In the genomic region with DNA sequence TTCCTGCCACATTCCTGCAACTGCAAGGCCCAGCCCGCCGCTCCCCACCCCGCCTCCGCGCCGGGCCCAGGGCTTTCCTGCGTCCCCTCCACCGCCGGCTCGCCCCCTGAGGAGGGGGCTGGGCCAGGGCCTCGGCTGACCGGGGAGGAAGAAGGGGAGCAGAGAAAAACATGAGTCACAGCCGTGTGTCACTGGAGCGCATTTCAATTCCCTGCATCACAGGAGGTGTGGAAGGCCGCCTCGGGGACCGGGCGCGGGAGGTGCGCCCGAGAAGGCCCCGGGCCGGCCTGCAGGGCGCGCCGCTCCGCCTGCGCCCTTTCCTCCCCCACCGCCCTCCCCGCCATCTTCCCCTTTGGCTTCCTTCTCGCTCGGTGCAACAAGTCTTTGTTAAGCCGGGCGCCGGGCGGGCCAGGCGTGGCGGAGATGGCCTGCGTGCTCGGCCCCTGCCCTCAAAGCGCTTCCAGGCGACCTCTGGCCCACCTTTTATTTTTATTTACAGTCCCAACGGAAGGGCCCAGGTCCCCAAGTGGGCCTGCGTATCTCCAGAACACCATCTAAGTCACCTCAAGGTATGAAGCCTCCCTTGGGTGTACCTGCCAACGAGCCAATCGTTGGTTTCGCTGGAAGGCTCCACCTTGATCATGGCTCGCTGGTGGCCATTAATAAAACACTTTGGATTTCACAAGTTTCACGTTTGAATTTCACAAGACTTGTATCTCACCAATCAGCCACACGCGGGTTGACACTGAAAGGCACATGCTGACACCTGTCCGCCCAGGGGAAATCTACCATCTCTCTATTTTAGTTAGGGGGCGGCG, we compare ENCODE assay signal across 8 cellular contexts. TPM values are rescaled to one million over a fixed set of nuclear protein-coding genes. Genes with fewer than 3 reads are reported as not detected.
DNase-seq lines count a peak whose midpoint lies in the region; ATAC-seq and TF ChIP-seq lines count a peak whose summit lies in the region.

No MANE protein-coding gene starts in this region.

- peaks cover 44% of the 10 kb centered on the region for H3F3A ChIP-seq in GM23338 (replicated peaks; ENCODE audit: low read depth)

- intact Hi-C loops in Caco-2 (cut with micrococcal nuclease; ENCODE audit: unreplicated experiment) = no loop called here
- intact Hi-C loops in heart right ventricle (cut with DNase I) = loop anchor here in 3 of 10 donors (1.0 to 5.0 kb wide), 2 partner anchors 12 to 39 kb away; no protein-coding TSS in a partner anchor

- H3K4me3 Mint-ChIP-seq in Caco-2 (ENCODE audit: unreplicated experiment) (peak overlapping the region; percentile 71), GM23338 (peak overlapping the region; percentile 93)
- H3K4me3 Mint-ChIP-seq in activated naive CD8-positive, alpha-beta T cell = peak overlapping the region; percentile 92

- 28 to 37% methylated on average over 49 to 54 of the region's 54 CpGs for WGBS in heart right ventricle, 2 donors

- H3K27me3 Mint-ChIP-seq in Caco-2 (ENCODE audit: insufficient read depth, unreplicated experiment) (no peaks in the 10 kb centered on the region), GM23338 (ENCODE audit: insufficient read depth, low read depth, poor library complexity) (peaks cover 31% of the 10 kb centered on the region)
- no peaks in the 10 kb centered on the region for H3K27me3 Mint-ChIP-seq in activated naive CD8-positive, alpha-beta T cell

- H3K9me3 Mint-ChIP-seq in Caco-2 (ENCODE audit: unreplicated experiment) = no peaks in the 10 kb centered on the region
- H3K9me3 Mint-ChIP-seq in GM23338 = peaks cover 7% of the 10 kb centered on the region; the same call in 2 of the 3 replicates
- H3K9me3 Mint-ChIP-seq in activated naive CD8-positive, alpha-beta T cell (ENCODE audit: low read depth) = no peaks in the 10 kb centered on the region

- no peaks in the 10 kb centered on the region for H3K36me3 ChIP-seq in Caco-2 (ENCODE audit: control insufficient read depth, insufficient read depth, low read length)
- H3K36me3 ChIP-seq in GM23338 (ENCODE audit: insufficient read depth) = peaks cover 20% of the 10 kb centered on the region
- peaks cover 0 to 1% (median 0%) of the 10 kb centered on the region in 9 donors for H3K36me3 ChIP-seq in heart right ventricle

- BruUV-seq in Caco-2 (replicated peaks; lab: Mats Ljungman, UMichigan) = TSS peak; percentile 96

- no peaks in the 10 kb centered on the region for H3K9me2 ChIP-seq in GM23338 (ENCODE audit: insufficient read depth)

- H3K36me3 Mint-ChIP-seq in Caco-2 (ENCODE audit: insufficient read depth, unreplicated experiment) (peaks cover 19% of the 10 kb centered on the region), GM23338 (ENCODE audit: low read depth) (peaks cover 27% of the 10 kb centered on the region)
- H3K36me3 Mint-ChIP-seq in activated naive CD8-positive, alpha-beta T cell = peaks cover 5% of the 10 kb centered on the region

- H4K20me1 ChIP-seq in GM23338 (replicated peaks; ENCODE audit: insufficient read depth) = peaks cover 28% of the 10 kb centered on the region

- H3K9me3 ChIP-seq in Caco-2 (no peaks in the 10 kb centered on the region), heart right ventricle (no peaks in the 10 kb centered on the region)

- ATAC-seq in GM23338 = peak; percentile 61
- peak; percentile 23 to 58 (median 38) for ATAC-seq in heart right ventricle

- H3K4me2 ChIP-seq in GM23338 = peak overlapping the region; percentile 100

- POLR2A ChIA-PET in Caco-2 (lab: Charles Lee) = interaction anchor here (1.0 kb wide), 3 partner anchors 8 to 37 kb away, joined by 3 to 7 read pairs (median 6); partner anchors contain the start of gene SMIM29

- H3K27ac ChIP-seq in GM23338 (ENCODE audit: low read depth) (peak overlapping the region; percentile 100), heart right ventricle (peak overlapping the region in 9 of 10 donors; percentile 76 to 94 (median 85))

- H3K4me1 ChIP-seq in Caco-2 = peaks cover 29% of the 10 kb centered on the region
- peaks cover 43% of the 10 kb centered on the region for H3K4me1 ChIP-seq in GM23338 (ENCODE audit: insufficient read depth)
- peaks cover 6 to 30% (median 14%) of the 10 kb centered on the region in 9 donors for H3K4me1 ChIP-seq in heart right ventricle

- H3K27me3 ChIP-seq in Caco-2 (replicated peaks; ENCODE audit: control insufficient read depth, insufficient read depth, low read length) (no peaks in the 10 kb centered on the region), GM23338 (ENCODE audit: insufficient read depth) (no peaks in the 10 kb centered on the region), heart right ventricle (no peaks in the 10 kb centered on the region)

- H3K4me3 ChIP-seq in Caco-2 (ENCODE audit: low read depth, low read length) = peak overlapping the region; percentile 66; the same call in 1 of the 2 replicates
- H3K4me3 ChIP-seq in GM23338 = peak overlapping the region; percentile 97
- peak overlapping the region; percentile 71 to 85 (median 78) for H3K4me3 ChIP-seq in heart right ventricle

- DNase-seq in Caco-2 (peak in 1 of 2 experiments; percentile 26), GM23338 (ENCODE audit: low spot score) (peak; percentile 95), RKO (ENCODE audit: low spot score) (peak; percentile 87), heart right ventricle (peak; percentile 57 to 62), retina (peak; percentile 89), NCI-H2029 treated with DMSO at 0.1 percent for 48 hours (lab: John Stamatoyannopoulos, UW) (no peak), NCI-H1048 (lab: John Stamatoyannopoulos, UW) (no peak)

- H2AFZ ChIP-seq in GM23338 = no peak overlapping the region

- H3K27ac Mint-ChIP-seq in Caco-2 (ENCODE audit: unreplicated experiment) (peak overlapping the region; percentile 67), GM23338 (peak overlapping the region; percentile 99)
- peak overlapping the region; percentile 99 for H3K27ac Mint-ChIP-seq in activated naive CD8-positive, alpha-beta T cell

- H3K4me1 Mint-ChIP-seq in Caco-2 (ENCODE audit: low read depth, unreplicated experiment) = no peaks in the 10 kb centered on the region
- peaks cover 39% of the 10 kb centered on the region for H3K4me1 Mint-ChIP-seq in GM23338
- H3K4me1 Mint-ChIP-seq in activated naive CD8-positive, alpha-beta T cell (ENCODE audit: low read depth) = peaks cover 36% of the 10 kb centered on the region

- TF ChIP-seq CTCF in Caco-2 (IDR thresholded peaks at IDR 0.05; ENCODE audit: insufficient read depth in 1 of 2, low read depth in 1 of 2, low read length in 1 of 2, severe bottlenecking in 1 of 2, unreplicated experiment in 1 of 2) = no peak
- TF ChIP-seq CTCF in GM23338 (conservative IDR thresholded peaks at IDR 0.05; ENCODE audit: low read depth in 2 of 2) = no peak
- TF ChIP-seq CTCF in heart right ventricle (IDR thresholded peaks at IDR 0.05) = peak in 1 of 9 donors; percentile 13

- CTCF ChIA-PET in Caco-2 (lab: Charles Lee) = interaction anchor here (1.0 to 1.3 kb wide), 2 partner anchors 13 to 179 kb away, joined by 6 to 11 read pairs; partner anchors contain the start of gene SMIM29

- H3K79me2 ChIP-seq in GM23338 (replicated peaks; ENCODE audit: insufficient read depth) = peaks cover 44% of the 10 kb centered on the region

TF ChIP-seq in GM23338, 12 proteins besides CTCF, POLR2A, EP300 and RAD21 (continues in another document):
- TF ChIP-seq ZNF331 (CRISPR knock-in tag; IDR thresholded peaks at IDR 0.05; ENCODE audit: low read depth) = no peak
- TF ChIP-seq CREB1 (CRISPR knock-in tag; IDR thresholded peaks at IDR 0.05; ENCODE audit: low read depth) = peak; percentile 44; the same call in 1 of the 2 replicates
- no peak for TF ChIP-seq EZH2 (IDR thresholded peaks at IDR 0.05; ENCODE audit: low read depth, unreplicated experiment)
- no peak for TF ChIP-seq REST (IDR thresholded peaks at IDR 0.05; ENCODE audit: unreplicated experiment)
- peak; percentile 69 for TF ChIP-seq POLR2AphosphoS5 (IDR thresholded peaks at IDR 0.05; ENCODE audit: low read depth)

RNA-seq across cellular contexts. Expression of gene HMGA1, which starts 0.9 kb away (rescaled TPM):
- total RNA-seq in Caco-2 (2022) (301 and 322 TPM in 2 replicates), heart right ventricle (10 to 100 TPM; 33.9 to 54.9 (median 41.3) TPM)
- total RNA-seq in GM23338 (2014; rRNA removed; shearing (Covaris generic)) = 1,700 and 2,052 TPM in 2 replicates
- polyA plus RNA-seq in GM23338 (2016; fragmentation: Nextera tagmentation; extraction: Ambion mirVana) (1,386 and 1,411 TPM in 2 replicates), heart right ventricle (10 to 100 TPM; 14.2 to 41.0 TPM)

RNA-seq across cellular contexts. Expression of gene SMIM29, which starts 13.0 kb away (rescaled TPM):
- total RNA-seq in Caco-2 (2022) (14.3 and 16.0 TPM in 2 replicates), heart right ventricle (10 to 100 TPM; 16.0 to 29.1 (median 24.2) TPM)
- 5.0 and 9.0 TPM in 2 replicates for total RNA-seq in GM23338 (2014; rRNA removed; shearing (Covaris generic))
- polyA plus RNA-seq in GM23338 (2016; fragmentation: Nextera tagmentation; extraction: Ambion mirVana) (15.9 and 17.0 TPM in 2 replicates), heart right ventricle (10 to 100 TPM; 51.5 to 78.2 TPM)

Comparison
In these comparisons a context has a peak if more than half of its experiments do, and no peak if none do; other contexts are left out.
1. DNase-seq: peak in GM23338 (single experiment), RKO (single experiment), heart right ventricle (2 of 2) and retina (single experiment); none in NCI-H2029 treated with DMSO at 0.1 percent for 48 hours (single experiment) and NCI-H1048 (single experiment).
2. Peak in every context shown above with its lines, with median percentiles within 50 percentile points of each other: H3K4me3 ChIP-seq, H3K27ac Mint-ChIP-seq and H3K4me3 Mint-ChIP-seq.